In the genomic region with DNA sequence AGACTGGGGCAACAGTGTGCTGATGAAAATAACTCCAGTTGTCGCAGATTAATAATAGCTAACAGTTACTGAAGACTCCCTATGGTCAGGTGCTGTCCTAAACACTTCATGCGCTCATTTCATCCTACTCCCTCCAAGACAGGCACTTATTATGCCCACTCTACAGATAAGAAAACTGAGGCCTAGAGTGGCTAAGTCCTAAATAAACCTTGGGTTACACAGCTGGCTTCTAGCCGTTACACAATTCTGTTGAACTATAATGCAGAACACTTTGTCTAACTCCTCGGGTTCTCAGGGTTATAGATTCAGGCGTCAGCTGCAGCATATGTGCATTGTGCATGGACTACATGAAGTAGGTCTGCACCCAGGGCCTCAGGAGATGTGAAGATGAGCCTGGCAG, we compare ENCODE assay signal across 13 cellular contexts.
A peak's percentile ranks its signal among the peaks of the same experiment; 100 is the strongest.
DNase-seq lines count a peak whose midpoint lies in the region; ATAC-seq, FAIRE-seq and TF ChIP-seq lines count a peak whose summit lies in the region.
"Had no signal": no experiment of that assay in that cellular context is flagged by ENCODE, and none has a peak within 500 bp of the region (broad histone marks: within the 10 kb centered on the region; RNA-seq: fewer than 3 reads in every experiment).

No MANE protein-coding gene starts in this region.

- H3K9me1 ChIP-seq in endothelial cell of umbilical vein (replicated peaks; ENCODE audit: control insufficient read depth, extremely low read depth, insufficient read depth, low read length) = no peaks in the 10 kb centered on the region

- TF ChIP-seq EP300 in upper lobe of left lung (IDR thresholded peaks at IDR 0.05) = no peak

- H3K27me3 Mint-ChIP-seq in WTC11 (ENCODE audit: low read depth) (no peaks in the 10 kb centered on the region), nephron (ENCODE audit: low read depth) (peaks cover 28% of the 10 kb centered on the region)

- ATAC-seq in WTC11 = no peak
- peak in 1 of 2 donors; percentile 12 for ATAC-seq in upper lobe of left lung (ENCODE audit: low FRiP score in 2 of 2)
- ATAC-seq in GM21367 (IDR thresholded peaks at IDR 0.05; ENCODE audit: unreplicated experiment) = no peak
- ATAC-seq: CD8-positive, alpha-beta T cell had no signal

- TF ChIP-seq CTCF in WTC11 (IDR thresholded peaks at IDR 0.05) (no peak), endothelial cell of umbilical vein (IDR thresholded peaks at IDR 0.05; ENCODE audit: extremely low read depth in 1 of 2, insufficient read depth in 1 of 2, low read depth in 1 of 2, low read length in 2 of 2) (no peak), nephron (IDR thresholded peaks at IDR 0.05; ENCODE audit: unreplicated experiment in 3 of 3) (no peak), upper lobe of left lung (IDR thresholded peaks at IDR 0.05) (no peak)

- intact Hi-C loops in endothelial cell of umbilical vein (cut with micrococcal nuclease) = loop anchor here (2.0 kb wide), 3 partner anchors 33 to 85 kb away; no protein-coding TSS in a partner anchor

- FAIRE-seq in endothelial cell of umbilical vein (lab: Jason Lieb, UNC) = peak; percentile 4

- WGBS in upper lobe of left lung, 2 donors = 71 to 78% methylated on average over 5 of the region's 5 CpGs

- H3K9me3 ChIP-seq in endothelial cell of umbilical vein (replicated peaks; ENCODE audit: control insufficient read depth, insufficient read depth, low read length) (no peaks in the 10 kb centered on the region), upper lobe of left lung (no peaks in the 10 kb centered on the region)
- H3K9me3 ChIP-seq: BE2C had no signal

- H3K4me3 ChIP-seq in endothelial cell of umbilical vein (replicated peaks in 1 of 3; ENCODE audit: insufficient read depth in 1 of 3, low read depth in 1 of 3, low read length in 3 of 3) (no peak overlapping the region), upper lobe of left lung (no peak overlapping the region)

- H3K27me3 ChIP-seq in endothelial cell of umbilical vein (ENCODE audit: control insufficient read depth in 2 of 2, insufficient read depth in 2 of 2, low read length in 2 of 2) = no peaks in the 10 kb centered on the region
- H3K27me3 ChIP-seq in upper lobe of left lung = no peaks in the 10 kb centered on the region
- H3K27me3 ChIP-seq: BE2C had no signal

- CTCF ChIA-PET in WTC11 (lab: Charles Lee) = interaction anchor here (0.7 kb wide), 1 partner anchor 1286 kb away, joined by 4 read pairs; no protein-coding TSS in a partner anchor
- CTCF ChIA-PET in endothelial cell of umbilical vein (lab: Charles Lee) = no interaction called here

- H3K4me1 ChIP-seq in endothelial cell of umbilical vein (ENCODE audit: control insufficient read depth, extremely low read depth, insufficient read depth, low read length) (peaks cover 20% of the 10 kb centered on the region), upper lobe of left lung (peaks cover 33 to 50% (median 44%) of the 10 kb centered on the region in 4 donors)

- BruUV-seq in endothelial cell of umbilical vein (replicated peaks; lab: Mats Ljungman, UMichigan) = no TSS peak

- H3K27ac ChIP-seq in endothelial cell of umbilical vein (ENCODE audit: insufficient read depth, low read depth, low read length) (no peak overlapping the region), upper lobe of left lung (peak overlapping the region in 3 of 4 donors; percentile 62 to 88 (median 83))

- no peak overlapping the region for H3K4me2 ChIP-seq in endothelial cell of umbilical vein (ENCODE audit: insufficient read depth, low read length)

- H2AFZ ChIP-seq in endothelial cell of umbilical vein (ENCODE audit: low read depth, low read length) = no peak overlapping the region

- H3K79me2 ChIP-seq in endothelial cell of umbilical vein (ENCODE audit: control insufficient read depth, insufficient read depth, low read length) = no peaks in the 10 kb centered on the region

- DNase-seq in WTC11 (ENCODE audit: low spot score) (no peak), endothelial cell of umbilical vein (ENCODE audit: low read depth, low spot score) (no peak), upper lobe of left lung (no peak), OCI-M1 (lab: John Stamatoyannopoulos, UW) (no peak), COLO829 (ENCODE audit: low spot score) (no peak)
- DNase-seq: CD8-positive, alpha-beta T cell; NCI-H187 treated with DMSO at 0.1 percent for 48 hours; NCI-H2171 treated with DMSO at 0.1 percent for 48 hours; NCI-H510A; RPMI8226 had no signal

- H3K27ac Mint-ChIP-seq in WTC11 (peak overlapping the region; percentile 13; the same call in 1 of the 2 replicates), nephron (peak overlapping the region in 2 of 3 experiments; percentile 18 to 51)
- H3K27ac Mint-ChIP-seq: CD8-positive, alpha-beta T cell had no signal

- TF ChIP-seq POLR2A in endothelial cell of umbilical vein (IDR thresholded peaks at IDR 0.05; ENCODE audit: low read depth, low read length) (no peak), upper lobe of left lung (IDR thresholded peaks at IDR 0.05) (no peak)

- POLR2A ChIA-PET in WTC11 (lab: Charles Lee) (no interaction called here), endothelial cell of umbilical vein (lab: Charles Lee) (no interaction called here)

- no peaks in the 10 kb centered on the region for H4K20me1 ChIP-seq in endothelial cell of umbilical vein (replicated peaks; ENCODE audit: control insufficient read depth, extremely low read depth, insufficient read depth, low read length)

- H3K4me1 Mint-ChIP-seq in WTC11 = peaks cover 76% of the 10 kb centered on the region
- H3K4me1 Mint-ChIP-seq in nephron = peaks cover 69% of the 10 kb centered on the region

- peaks cover 0 to 10% of the 10 kb centered on the region in 2 experiments for H3K36me3 ChIP-seq in endothelial cell of umbilical vein (ENCODE audit: control insufficient read depth in 2 of 2, extremely low read depth in 1 of 2, insufficient read depth in 2 of 2, low read length in 2 of 2)
- H3K36me3 ChIP-seq in upper lobe of left lung = peaks cover 0 to 8% (median 7%) of the 10 kb centered on the region in 4 donors

- H3K4me3 Mint-ChIP-seq in WTC11 (no peak overlapping the region), nephron (no peak overlapping the region)
- H3K4me3 Mint-ChIP-seq: CD8-positive, alpha-beta T cell had no signal

- no peaks in the 10 kb centered on the region for H3K9me3 Mint-ChIP-seq in WTC11
- no peaks in the 10 kb centered on the region for H3K9me3 Mint-ChIP-seq in nephron
- H3K9me3 Mint-ChIP-seq: CD8-positive, alpha-beta T cell had no signal

- dilution Hi-C loops in endothelial cell of umbilical vein (cut with MboI; ENCODE audit: extremely low pct_ligation_motif_present, low sequenced_read_pairs) = no loop called here

- H3K36me3 Mint-ChIP-seq in WTC11 (peaks cover 14% of the 10 kb centered on the region), nephron (ENCODE audit: low read depth) (peaks cover 19% of the 10 kb centered on the region)
- H3K36me3 Mint-ChIP-seq: CD8-positive, alpha-beta T cell had no signal

- H3K9ac ChIP-seq in endothelial cell of umbilical vein (replicated peaks; ENCODE audit: extremely low read depth, insufficient read depth, low read length) = no peak overlapping the region

TF ChIP-seq in WTC11, 78 proteins besides CTCF, POLR2A, EP300 and RAD21 (continues in another document):
- TF ChIP-seq SMAD4 (CRISPR knock-in tag; IDR thresholded peaks at IDR 0.05) = no peak
- TF ChIP-seq, protein P1, sequence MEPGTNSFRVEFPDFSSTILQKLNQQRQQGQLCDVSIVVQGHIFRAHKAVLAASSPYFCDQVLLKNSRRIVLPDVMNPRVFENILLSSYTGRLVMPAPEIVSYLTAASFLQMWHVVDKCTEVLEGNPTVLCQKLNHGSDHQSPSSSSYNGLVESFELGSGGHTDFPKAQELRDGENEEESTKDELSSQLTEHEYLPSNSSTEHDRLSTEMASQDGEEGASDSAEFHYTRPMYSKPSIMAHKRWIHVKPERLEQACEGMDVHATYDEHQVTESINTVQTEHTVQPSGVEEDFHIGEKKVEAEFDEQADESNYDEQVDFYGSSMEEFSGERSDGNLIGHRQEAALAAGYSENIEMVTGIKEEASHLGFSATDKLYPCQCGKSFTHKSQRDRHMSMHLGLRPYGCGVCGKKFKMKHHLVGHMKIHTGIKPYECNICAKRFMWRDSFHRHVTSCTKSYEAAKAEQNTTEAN (CRISPR knock-in tag; IDR thresholded peaks at IDR 0.05) = no peak
- TF ChIP-seq ZNF219 (CRISPR knock-in tag; IDR thresholded peaks at IDR 0.05; ENCODE audit: borderline replicate concordance) = no peak
- TF ChIP-seq HMGA2 (CRISPR knock-in tag; IDR thresholded peaks at IDR 0.05) = no peak

TF ChIP-seq in endothelial cell of umbilical vein, 7 proteins besides CTCF, POLR2A, EP300 and RAD21:
- TF ChIP-seq GATA2 (IDR thresholded peaks at IDR 0.05; ENCODE audit: insufficient read depth, insufficient read length, low read depth, low read length) (no peak), MAX (IDR thresholded peaks at IDR 0.05; ENCODE audit: insufficient read depth, insufficient read length) (no peak), MYC (IDR thresholded peaks at IDR 0.05; ENCODE audit: low read depth, low read length) (no peak), JUN (IDR thresholded peaks at IDR 0.05; ENCODE audit: borderline replicate concordance, insufficient read depth, insufficient read length, low read depth) (no peak), EZH2 (IDR thresholded peaks at IDR 0.05; ENCODE audit: borderline replicate concordance, low read depth, low read length, severe bottlenecking) (no peak), FOS (IDR thresholded peaks at IDR 0.05; ENCODE audit: borderline replicate concordance, insufficient read depth, low read length) (no peak), POLR2AphosphoS5 (IDR thresholded peaks at IDR 0.05; ENCODE audit: insufficient read depth, low read depth, low read length) (no peak)
